18 cellular contexts compared by ENCODE assay signal in genomic region chr17:73784015-73784603, GRCh38.
DNase-seq lines count a peak whose midpoint lies in the region; FAIRE-seq and TF ChIP-seq lines count a peak whose summit lies in the region.
"Had no signal": no experiment of that assay in that cellular context is flagged by ENCODE, and none has a peak within 500 bp of the region (broad histone marks: within the 10 kb centered on the region; RNA-seq: fewer than 3 reads in every experiment).

No MANE protein-coding gene starts in this region.

- H3K14ac ChIP-seq in H1 (ENCODE audit: insufficient read length), result no peak overlapping the region

- no peak overlapping the region for H4K8ac ChIP-seq in H1 (ENCODE audit: extremely low read depth, insufficient read depth, low read length)

- no peak overlapping the region for H3K23ac ChIP-seq in H1 (ENCODE audit: insufficient read length)

- intact Hi-C loops in testis (cut with DNase I; ENCODE audit: low total_unique reads), result no loop called here

- H3K23me2 ChIP-seq in H1 (ENCODE audit: low read depth, low read length), result no peaks in the 10 kb centered on the region

- H3K27ac ChIP-seq in H1 (ENCODE audit: low read depth, low read length) (no peak overlapping the region), GM23248 (no peak overlapping the region), testis (no peak overlapping the region)
- H3K27ac ChIP-seq: SK-N-MC had no signal

- 0 out of 2 replicates have a peak overlapping the region, but pooled peaks have one; percentile 15 for H2BK5ac ChIP-seq in H1 (ENCODE audit: low read depth, low read length)

- H2BK20ac ChIP-seq in H1 (ENCODE audit: low read length), result 0 out of 2 replicates have a peak overlapping the region, but pooled peaks have one; percentile 84

- 68% methylated on average over 11 of the region's 11 CpGs; no CpG with 5 or more reads in 1 of the 2 experiments for WGBS in H1 (ENCODE audit: extremely low coverage in 1 of 2, insufficient coverage in 1 of 2, insufficient read length in 1 of 2, insufficient replicate concordance in 2 of 2, low coverage in 1 of 2, low lambda C conversion rate in 2 of 2, missing lambda C conversion rate in 1 of 2), 2 experiments
- 63 to 68% methylated on average over 10 to 11 of the region's 11 CpGs for WGBS in GM23248 (ENCODE audit: low coverage in 1 of 2, low lambda C conversion rate in 2 of 2, missing lambda C conversion rate in 2 of 2), 2 experiments
- 82 to 87% methylated on average over 11 of the region's 11 CpGs for WGBS in testis, 2 donors

- no peak overlapping the region for H3K56ac ChIP-seq in H1 (replicated peaks; ENCODE audit: insufficient read length, low read depth, low read length)

- H3K9me2 ChIP-seq in GM23248 (ENCODE audit: insufficient read depth), result no peaks in the 10 kb centered on the region

- no peak overlapping the region for H4K91ac ChIP-seq in H1 (replicated peaks; ENCODE audit: insufficient read length, low read length)

- H3K18ac ChIP-seq in H1 (ENCODE audit: extremely low read depth, low read length), result no peak overlapping the region

- H3K79me1 ChIP-seq in H1 (ENCODE audit: low read depth, low read length), result 0 out of 2 replicates have a peak, but pooled peaks cover 3% of the 10 kb centered on the region

- no peak for TF ChIP-seq POLR2A in H1 (IDR thresholded peaks at IDR 0.05; ENCODE audit: control extremely low read depth in 1 of 2, low read depth in 2 of 2, low read length in 2 of 2)
- no peak for TF ChIP-seq POLR2A in testis (IDR thresholded peaks at IDR 0.05)

- no peak overlapping the region for H2BK15ac ChIP-seq in H1 (ENCODE audit: low read length)

- TF ChIP-seq RAD21 in H1 (IDR thresholded peaks at IDR 0.05 in 1 of 2, conservative IDR thresholded peaks at IDR 0.05 in 1 of 2; ENCODE audit: low read depth in 2 of 2, low read length in 2 of 2), result no peak

- POLR2A ChIA-PET in H1 (lab: Charles Lee; ENCODE audit: partially characterized antibody), result interaction anchor here (0.6 kb wide), 1 partner anchor 12 kb away, joined by 3 read pairs; no protein-coding TSS in a partner anchor

- no peaks in the 10 kb centered on the region for H3F3A ChIP-seq in GM23248 (ENCODE audit: insufficient read depth)

- no peak overlapping the region for H2BK12ac ChIP-seq in H1 (ENCODE audit: low read depth, low read length)

- H3K4me2 ChIP-seq in H1 (ENCODE audit: insufficient read depth in 1 of 2, low read depth in 2 of 2, low read length in 2 of 2) (no peak overlapping the region), GM23248 (ENCODE audit: unreplicated experiment) (no peak overlapping the region)

- peak; percentile 67 for DNase-seq in COR-L47 (lab: John Stamatoyannopoulos, UW)
- DNase-seq in G401 (ENCODE audit: low spot score), result peak; percentile 17
- peak; percentile 93 to 96 for DNase-seq in NCI-H526 (lab: John Stamatoyannopoulos, UW)
- DNase-seq in H1 (ENCODE audit: low read depth in 1 of 2, low spot score in 2 of 2), result no peak
- DNase-seq in dedifferentiated amniotic fluid mesenchymal stem cell (ENCODE audit: extremely low spot score), result no peak
- no peak for DNase-seq in GM23248
- no peak for DNase-seq in testis
- DNase-seq: CD4-positive, alpha-beta T cell; DMS79 treated with DMSO at 0.1 percent for 48 hours; GDM1; IMR-90; Kasumi-1; NCI-H1694 treated with DMSO at 0.1 percent for 48 hours; T-cell had no signal

- no peak for TF ChIP-seq EP300 in H1 (IDR thresholded peaks at IDR 0.05; ENCODE audit: borderline replicate concordance in 1 of 2, low read depth in 2 of 2, low read length in 2 of 2)

- in situ Hi-C loops in G401 (cut with HindIII; ENCODE audit: low sequenced_read_pairs), result no loop called here
- in situ Hi-C loops in GM23248 (cut with MboI), result no loop called here

- H3K4me3 ChIP-seq in H1 (ENCODE audit: extremely low read depth in 1 of 4, insufficient read depth in 2 of 4, low read depth in 3 of 4, low read length in 4 of 4) (no peak overlapping the region), GM23248 (no peak overlapping the region), testis (no peak overlapping the region)
- H3K4me3 ChIP-seq: SK-N-MC had no signal

- no peak overlapping the region for H4K5ac ChIP-seq in H1 (ENCODE audit: insufficient read length, low read depth, low read length)

- H3K4me1 ChIP-seq in H1 (replicated peaks in 1 of 4; ENCODE audit: control insufficient read depth in 3 of 4, insufficient read depth in 4 of 4, low read length in 3 of 4) (peaks cover 11 to 32% (median 17%) of the 10 kb centered on the region in 4 experiments), GM23248 (ENCODE audit: insufficient read depth) (no peaks in the 10 kb centered on the region), testis (no peaks in the 10 kb centered on the region)

- CTCF ChIA-PET in H1 (lab: Charles Lee; ENCODE audit: partially characterized antibody), result interaction anchor here (0.6 to 9.0 kb wide), 20 partner anchors 7 to 146 kb away, joined by 3 to 44 read pairs (median 4); no protein-coding TSS in a partner anchor

- no peak for FAIRE-seq in H1 (lab: Jason Lieb, UNC)
- FAIRE-seq: D721Med, GM12892, H54 had no signal

- H3K9ac ChIP-seq in H1 (replicated peaks in 1 of 4; ENCODE audit: extremely low read depth in 1 of 4, low read depth in 3 of 4, low read length in 3 of 4) (no peak overlapping the region), GM23248 (no peak overlapping the region)

- H3K9me3 ChIP-seq in H1 (ENCODE audit: insufficient read depth in 2 of 2, low read depth in 1 of 2, low read length in 1 of 2) (no peaks in the 10 kb centered on the region), GM23248 (ENCODE audit: low read depth) (no peaks in the 10 kb centered on the region), testis (no peaks in the 10 kb centered on the region)

- H2AFZ ChIP-seq in H1 (ENCODE audit: low read length), result no peak overlapping the region
- no peak overlapping the region for H2AFZ ChIP-seq in GM23248

- H2AK5ac ChIP-seq in H1 (ENCODE audit: low read depth, low read length), result no peak overlapping the region

- TF ChIP-seq CTCF in H1 (IDR thresholded peaks at IDR 0.05; ENCODE audit: control extremely low read depth in 1 of 3, insufficient read depth in 1 of 3, low read depth in 1 of 3, low read length in 3 of 3) (no peak), testis (IDR thresholded peaks at IDR 0.05) (no peak)

- H4K20me1 ChIP-seq in H1 (replicated peaks in 1 of 2; ENCODE audit: control insufficient read depth in 1 of 2, insufficient read depth in 2 of 2, low read length in 2 of 2), result no peaks in the 10 kb centered on the region
- H4K20me1 ChIP-seq in GM23248 (ENCODE audit: insufficient read depth), result no peaks in the 10 kb centered on the region

- H3K36me3 ChIP-seq in H1 (ENCODE audit: control insufficient read depth in 2 of 4, insufficient read depth in 4 of 4, low read length in 3 of 4) (no peaks in the 10 kb centered on the region), GM23248 (ENCODE audit: low read depth) (no peaks in the 10 kb centered on the region), testis (ENCODE audit: low read depth, missing control alignments) (no peaks in the 10 kb centered on the region)

- peak overlapping the region; percentile 78 for H2BK120ac ChIP-seq in H1 (replicated peaks; ENCODE audit: low read depth, low read length)

- H3K27me3 ChIP-seq in H1 (replicated peaks in 1 of 4; ENCODE audit: control insufficient read depth in 3 of 4, extremely low read depth in 1 of 4, insufficient read depth in 3 of 4, low read length in 3 of 4) (no peaks in the 10 kb centered on the region; a peak in 1 of 7 replicates), GM23248 (replicated peaks; ENCODE audit: insufficient read depth) (peaks cover 40% of the 10 kb centered on the region), testis (no peaks in the 10 kb centered on the region)

- no peak overlapping the region for H3K4ac ChIP-seq in H1 (replicated peaks; ENCODE audit: insufficient read length, low read depth, low read length)

- H3K79me2 ChIP-seq in H1 (ENCODE audit: control insufficient read depth in 1 of 2, insufficient read depth in 2 of 2, low read length in 2 of 2) (no peaks in the 10 kb centered on the region), GM23248 (ENCODE audit: insufficient read depth) (no peaks in the 10 kb centered on the region)

TF ChIP-seq in H1, 55 proteins besides CTCF, POLR2A, EP300 and RAD21:
- TF ChIP-seq CEBPB (IDR thresholded peaks at IDR 0.05; ENCODE audit: low read depth, low read length), result no peak
- TF ChIP-seq SIRT6 (IDR thresholded peaks at IDR 0.05; ENCODE audit: low read length), result no peak
- no peak for TF ChIP-seq CTBP2 (IDR thresholded peaks at IDR 0.05; ENCODE audit: borderline replicate concordance, insufficient read depth, insufficient read length, low read length)
- no peak for TF ChIP-seq SAP30 (IDR thresholded peaks at IDR 0.05; ENCODE audit: insufficient read depth, insufficient replicate concordance, low read length)
- TF ChIP-seq TAF7 (optimal IDR thresholded peaks at IDR 0.05; ENCODE audit: borderline replicate concordance, low read depth, low read length), result no peak
- no peak for TF ChIP-seq ASH2L (IDR thresholded peaks at IDR 0.05; ENCODE audit: low read length)
- TF ChIP-seq SP1 (IDR thresholded peaks at IDR 0.05; ENCODE audit: low read depth, low read length), result no peak
- TF ChIP-seq KDM5A (IDR thresholded peaks at IDR 0.05; ENCODE audit: low read length), result no peak
- no peak for TF ChIP-seq EZH2 (IDR thresholded peaks at IDR 0.05; ENCODE audit: low read depth, low read length, severe bottlenecking)
- TF ChIP-seq NANOG (IDR thresholded peaks at IDR 0.05; ENCODE audit: insufficient read depth, low read depth, low read length, poor library complexity, severe bottlenecking), result no peak
- no peak for TF ChIP-seq SUZ12 (IDR thresholded peaks at IDR 0.05; ENCODE audit: low read length)
- no peak for TF ChIP-seq YY1 (IDR thresholded peaks at IDR 0.05; ENCODE audit: low read depth, low read length)
- TF ChIP-seq HDAC2 (IDR thresholded peaks at IDR 0.05; ENCODE audit: borderline replicate concordance in 1 of 2, low read depth in 2 of 2, low read length in 2 of 2), result no peak
- TF ChIP-seq TCF12 (IDR thresholded peaks at IDR 0.05; ENCODE audit: low read depth, low read length), result no peak
- no peak for TF ChIP-seq MAX (IDR thresholded peaks at IDR 0.05)
- TF ChIP-seq POU5F1 (IDR thresholded peaks at IDR 0.05; ENCODE audit: low read depth, low read length), result no peak

Comparison
In these comparisons a context has a peak if more than half of its experiments do, and no peak if none do; other contexts are left out.
1. DNase-seq: peak in COR-L47 (single experiment), G401 (single experiment) and NCI-H526 (2 of 2); none in H1 (0 of 2), dedifferentiated amniotic fluid mesenchymal stem cell (single experiment), GM23248 (single experiment) and testis (single experiment).